ENCODE assay signal across 14 cellular contexts in the genomic region with DNA sequence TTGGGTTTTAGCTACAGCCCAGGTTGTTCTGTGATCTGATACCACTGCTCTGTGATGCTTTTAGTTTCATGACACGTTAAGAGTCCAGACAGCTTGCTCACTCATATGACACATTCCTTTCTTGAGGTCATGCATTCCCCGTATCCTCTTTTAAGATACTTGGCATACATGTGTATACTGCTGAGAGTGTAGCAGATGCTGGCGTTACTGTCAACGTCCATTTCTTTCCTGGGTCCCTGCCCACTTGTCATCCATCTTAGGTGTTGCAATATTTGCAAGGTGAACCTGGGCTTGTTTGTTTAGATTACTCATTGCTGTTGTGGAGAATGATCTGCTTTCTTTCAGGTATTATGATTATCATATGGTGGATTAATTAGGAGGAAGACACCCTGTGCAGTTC. TPM values are rescaled to one million over a fixed set of nuclear protein-coding genes. Genes with fewer than 3 reads are reported as not detected.
DNase-seq lines count a peak whose midpoint lies in the region; ATAC-seq and TF ChIP-seq lines count a peak whose summit lies in the region.
"Had no signal": no experiment of that assay in that cellular context is flagged by ENCODE, and none has a peak within 500 bp of the region (broad histone marks: within the 10 kb centered on the region; RNA-seq: fewer than 3 reads in every experiment).

No MANE protein-coding gene starts in this region.

- CTCF ChIA-PET in SK-N-SH (lab: Yijun Ruan, JAX) = interaction anchor here (0.6 kb wide), 1 partner anchor 13 kb away, joined by 4 read pairs; no protein-coding TSS in a partner anchor

- WGBS in right cardiac atrium = 67% methylated on average over 4 of the region's 4 CpGs
- 10% methylated on average over 4 of the region's 4 CpGs for WGBS in SK-N-SH (ENCODE audit: low lambda C conversion rate)

- intact Hi-C loops in right cardiac atrium (cut with DNase I) = no loop called here
- intact Hi-C loops in Right ventricle myocardium inferior (cut with DNase I) = no loop called here

- no peaks in the 10 kb centered on the region for H3K9me2 ChIP-seq in SK-N-SH

- TF ChIP-seq RAD21 in SK-N-SH (IDR thresholded peaks at IDR 0.05; ENCODE audit: low read length) = no peak

- peaks cover 8% of the 10 kb centered on the region for H3F3A ChIP-seq in SK-N-SH (replicated peaks; ENCODE audit: insufficient read depth)

- DNase-seq in right cardiac atrium (no peak), Right ventricle myocardium inferior (ENCODE audit: missing footprints) (no peak), SK-N-SH (no peak), glomerular visceral epithelial cell (ENCODE audit: extremely low spot score) (peak; percentile 66), NCI-H1436 treated with DMSO at 0.1 percent for 48 hours (lab: John Stamatoyannopoulos, UW) (no peak), middle frontal gyrus (ENCODE audit: extremely low spot score, low spot score) (no peak)
- DNase-seq in stimulated activated CD4-positive, alpha-beta T cell treated with anti-CD3 and anti-CD28 coated beads, Interleukin-12 subunit alpha, Interleukin-12 subunit beta, amount 100 ng/mL, for 4 hours = no peak
- DNase-seq: amniotic stem cell; DND-41; NCI-H2029; stimulated activated naive CD8-positive, alpha-beta T cell treated with anti-CD3 and anti-CD28 coated beads, Interleukin-15, Interleukin-2, amounts not matched to agents 100 U/mL and 50 U/mL, for 24 hours had no signal

- H3K9me3 ChIP-seq in right cardiac atrium (ENCODE audit: control insufficient read depth, low read length) (no peaks in the 10 kb centered on the region), SK-N-SH (no peaks in the 10 kb centered on the region)
- H3K9me3 ChIP-seq: neutrophil had no signal

- H2AFZ ChIP-seq in SK-N-SH (ENCODE audit: low read depth) = no peak overlapping the region

- H3K4me3 ChIP-seq in right cardiac atrium (ENCODE audit: low read length) (no peak overlapping the region), SK-N-SH (ENCODE audit: low read depth in 2 of 2, low read length in 1 of 2) (no peak overlapping the region)

- H3K9ac ChIP-seq in SK-N-SH = no peak overlapping the region

- peak; percentile 43 to 52 for ATAC-seq in right cardiac atrium
- ATAC-seq in Right ventricle myocardium inferior = no peak
- ATAC-seq in GM18517 (IDR thresholded peaks at IDR 0.05; ENCODE audit: unreplicated experiment) = no peak
- ATAC-seq: stimulated activated naive CD8-positive, alpha-beta T cell treated with anti-CD3 and anti-CD28 coated beads, Interleukin-15, Interleukin-2, amounts not matched to agents 100 U/mL and 50 U/mL, for 24 hours had no signal

- H3K27ac ChIP-seq in right cardiac atrium (ENCODE audit: low read length) (no peak overlapping the region), SK-N-SH (ENCODE audit: low read depth in 2 of 2, low read length in 1 of 2) (peak overlapping the region in 1 of 2 experiments; percentile 46; a peak in 2 of 4 replicates)
- H3K27ac ChIP-seq: neutrophil had no signal

- peaks cover 2% of the 10 kb centered on the region for H3K4me1 ChIP-seq in right cardiac atrium (ENCODE audit: control insufficient read depth, insufficient read depth, low read length)
- peaks cover 0 to 8% of the 10 kb centered on the region in 2 experiments; a peak in 1 of 4 replicates for H3K4me1 ChIP-seq in SK-N-SH (ENCODE audit: control insufficient read depth in 1 of 2, insufficient read depth in 2 of 2, low read depth in 1 of 2, low read length in 1 of 2)

- POLR2A ChIA-PET in SK-N-SH (lab: Yijun Ruan, JAX) = no interaction called here

- H4K20me1 ChIP-seq in SK-N-SH (ENCODE audit: insufficient read depth) = no peaks in the 10 kb centered on the region

- no peaks in the 10 kb centered on the region for H3K36me3 ChIP-seq in SK-N-SH (replicated peaks in 1 of 2; ENCODE audit: control insufficient read depth in 1 of 2, insufficient read depth in 2 of 2, low read length in 1 of 2)
- H3K36me3 ChIP-seq: neutrophil had no signal

- H3K79me2 ChIP-seq in SK-N-SH (ENCODE audit: insufficient read depth) = no peaks in the 10 kb centered on the region

- H3K4me2 ChIP-seq in SK-N-SH = peak overlapping the region; percentile 57; the same call in 1 of the 2 replicates

- H3K27me3 ChIP-seq in right cardiac atrium (ENCODE audit: control insufficient read depth, insufficient read depth) (no peaks in the 10 kb centered on the region), SK-N-SH (ENCODE audit: insufficient read depth) (no peaks in the 10 kb centered on the region)
- H3K27me3 ChIP-seq: neutrophil had no signal

- TF ChIP-seq CTCF in SK-N-SH (IDR thresholded peaks at IDR 0.05) = no peak

- peak in 1 of 2 experiments; percentile 40; a peak in 1 of 4 replicates for TF ChIP-seq EP300 in SK-N-SH (IDR thresholded peaks at IDR 0.05; ENCODE audit: borderline replicate concordance in 1 of 2, low read depth in 1 of 2, low read length in 1 of 2)

TF ChIP-seq in SK-N-SH, 30 proteins besides CTCF, POLR2A, EP300 and RAD21:
- TF ChIP-seq MXI1 (IDR thresholded peaks at IDR 0.05; ENCODE audit: low read depth, low read length) = no peak
- peak; percentile 65; the same call in 1 of the 2 replicates for TF ChIP-seq SIN3A (IDR thresholded peaks at IDR 0.05; ENCODE audit: borderline replicate concordance, low read depth, low read length)
- no peak for TF ChIP-seq EZH2phosphoT487 (IDR thresholded peaks at IDR 0.05; ENCODE audit: borderline replicate concordance, low read depth)
- peak; percentile 38; the same call in 1 of the 2 replicates for TF ChIP-seq NFIC (IDR thresholded peaks at IDR 0.05; ENCODE audit: borderline replicate concordance)
- TF ChIP-seq GATA2 (CRISPR knock-in tag; IDR thresholded peaks at IDR 0.05) = no peak
- TF ChIP-seq TEAD4 (IDR thresholded peaks at IDR 0.05; ENCODE audit: borderline replicate concordance, insufficient read depth) = peak; percentile 51; the same call in 1 of the 2 replicates
- peak; percentile 25; the same call in 1 of the 2 replicates for TF ChIP-seq JUND (IDR thresholded peaks at IDR 0.05)
- TF ChIP-seq RXRA (IDR thresholded peaks at IDR 0.05; ENCODE audit: borderline replicate concordance, low read depth) = peak; percentile 34; the same call in 1 of the 2 replicates
- TF ChIP-seq NRF1 (IDR thresholded peaks at IDR 0.05; ENCODE audit: low read depth, low read length) = no peak
- TF ChIP-seq, protein P1, sequence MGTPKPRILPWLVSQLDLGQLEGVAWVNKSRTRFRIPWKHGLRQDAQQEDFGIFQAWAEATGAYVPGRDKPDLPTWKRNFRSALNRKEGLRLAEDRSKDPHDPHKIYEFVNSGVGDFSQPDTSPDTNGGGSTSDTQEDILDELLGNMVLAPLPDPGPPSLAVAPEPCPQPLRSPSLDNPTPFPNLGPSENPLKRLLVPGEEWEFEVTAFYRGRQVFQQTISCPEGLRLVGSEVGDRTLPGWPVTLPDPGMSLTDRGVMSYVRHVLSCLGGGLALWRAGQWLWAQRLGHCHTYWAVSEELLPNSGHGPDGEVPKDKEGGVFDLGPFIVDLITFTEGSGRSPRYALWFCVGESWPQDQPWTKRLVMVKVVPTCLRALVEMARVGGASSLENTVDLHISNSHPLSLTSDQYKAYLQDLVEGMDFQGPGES (IDR thresholded peaks at IDR 0.05; ENCODE audit: low read depth, low read length) = no peak
- TF ChIP-seq FOSL2 (IDR thresholded peaks at IDR 0.05; ENCODE audit: borderline replicate concordance, low read depth) = peak; percentile 59; the same call in 1 of the 2 replicates
- TF ChIP-seq, protein P2, sequence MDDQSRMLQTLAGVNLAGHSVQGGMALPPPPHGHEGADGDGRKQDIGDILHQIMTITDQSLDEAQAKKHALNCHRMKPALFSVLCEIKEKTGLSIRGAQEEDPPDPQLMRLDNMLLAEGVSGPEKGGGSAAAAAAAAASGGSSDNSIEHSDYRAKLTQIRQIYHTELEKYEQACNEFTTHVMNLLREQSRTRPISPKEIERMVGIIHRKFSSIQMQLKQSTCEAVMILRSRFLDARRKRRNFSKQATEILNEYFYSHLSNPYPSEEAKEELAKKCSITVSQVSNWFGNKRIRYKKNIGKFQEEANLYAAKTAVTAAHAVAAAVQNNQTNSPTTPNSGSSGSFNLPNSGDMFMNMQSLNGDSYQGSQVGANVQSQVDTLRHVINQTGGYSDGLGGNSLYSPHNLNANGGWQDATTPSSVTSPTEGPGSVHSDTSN (IDR thresholded peaks at IDR 0.05) = peak; percentile 43
- TF ChIP-seq SMC3 (IDR thresholded peaks at IDR 0.05; ENCODE audit: low read depth, low read length) = no peak
- TF ChIP-seq POLR2AphosphoS5 (IDR thresholded peaks at IDR 0.05; ENCODE audit: low read depth, low read length) = no peak
- no peak for TF ChIP-seq TAF1 (IDR thresholded peaks at IDR 0.05; ENCODE audit: borderline replicate concordance, low read depth, low read length)
- 0 out of 2 replicates have a peak, but pooled peaks have one; percentile 19 for TF ChIP-seq MAX (IDR thresholded peaks at IDR 0.05; ENCODE audit: low read depth)
- TF ChIP-seq TCF12 (IDR thresholded peaks at IDR 0.05) = peak; percentile 62

RNA-seq across cellular contexts. Expression of gene EMP1, which starts 9.1 kb away (rescaled TPM):
- total RNA-seq in right cardiac atrium = 100 to 1,000 TPM; 134 to 401 (median 261) TPM
- 33.8 TPM for polyA plus RNA-seq in right cardiac atrium
- total RNA-seq in Right ventricle myocardium inferior = 129 TPM
- 67.4 and 111 TPM in 2 replicates for polyA plus RNA-seq in SK-N-SH (2012; rRNA removed)
- 53.2 and 70.1 TPM in 2 replicates for polyA plus RNA-seq in SK-N-SH (2012; cell fraction: cytosol; rRNA removed)
- polyA plus RNA-seq in SK-N-SH (2012; cell fraction: nucleus; rRNA removed) = 77.6 and 144 TPM in 2 replicates
- polyA plus RNA-seq: IgD-negative memory B cell had no signal

Comparison
In these comparisons a context has a peak if more than half of its experiments do, and no peak if none do; other contexts are left out.
1. ATAC-seq: peak in right cardiac atrium (2 of 2); none in Right ventricle myocardium inferior (single experiment) and GM18517 (single experiment).